In genomic region chr2:16621348-16621747, GRCh38 we compare ENCODE assay signal across 23 cellular contexts. TPM values are rescaled to one million over a fixed set of nuclear protein-coding genes. Genes with fewer than 3 reads are reported as not detected.
DNase-seq lines count a peak whose midpoint lies in the region; ATAC-seq, FAIRE-seq and TF ChIP-seq lines count a peak whose summit lies in the region.
"Had no signal": no experiment of that assay in that cellular context is flagged by ENCODE, and none has a peak within 500 bp of the region (broad histone marks: within the 10 kb centered on the region; RNA-seq: fewer than 3 reads in every experiment).

No MANE protein-coding gene starts in this region.

- no peaks in the 10 kb centered on the region for H3K9me3 Mint-ChIP-seq in immature natural killer cell
- H3K9me3 Mint-ChIP-seq: activated naive CD8-positive, alpha-beta T cell treated with anti-CD3 and anti-CD28 coated beads, Interleukin-2, amount 50 U/mL, for 24 hours; CD8-positive, alpha-beta memory T cell; GM23338; mesothelial cell of epicardium; neural crest cell had no signal

- no peak for TF ChIP-seq POLR2A in suprapubic skin (IDR thresholded peaks at IDR 0.05)

- H3K4me1 ChIP-seq in BLaER1 (peaks cover 78% of the 10 kb centered on the region), smooth muscle cell (ENCODE audit: low read depth) (peaks cover 5% of the 10 kb centered on the region), suprapubic skin (peaks cover 40% of the 10 kb centered on the region)
- H3K4me1 ChIP-seq: SJSA1 had no signal

- peaks cover 29 to 42% (median 39%) of the 10 kb centered on the region in 3 donors for H3K36me3 Mint-ChIP-seq in immature natural killer cell
- H3K36me3 Mint-ChIP-seq: mesothelial cell of epicardium had no signal

- H3K4me2 ChIP-seq in BLaER1 (peak overlapping the region; percentile 96), smooth muscle cell (peak overlapping the region; percentile 40)
- H3K4me2 ChIP-seq: GM23338 had no signal

- H3K27ac Mint-ChIP-seq in immature natural killer cell: peak overlapping the region in 4 of 6 donors; percentile 3 to 69 (median 36)
- H3K27ac Mint-ChIP-seq: activated naive CD8-positive, alpha-beta T cell treated with anti-CD3 and anti-CD28 coated beads, Interleukin-2, amount 50 U/mL, for 24 hours; GM23338; mesothelial cell of epicardium; T-helper 17 cell had no signal

- 54% methylated on average over 4 of the region's 4 CpGs for WGBS in smooth muscle cell (ENCODE audit: low lambda C conversion rate)
- WGBS in suprapubic skin: 87% methylated on average over 4 of the region's 4 CpGs

- H3K4me3 ChIP-seq in BLaER1: no peak overlapping the region
- no peak overlapping the region for H3K4me3 ChIP-seq in bronchial epithelial cell (ENCODE audit: low read depth, low read length)
- no peak overlapping the region for H3K4me3 ChIP-seq in smooth muscle cell
- no peak overlapping the region for H3K4me3 ChIP-seq in suprapubic skin
- H3K4me3 ChIP-seq: GM23338, MG63, SJSA1 had no signal

- H3K4me1 Mint-ChIP-seq in immature natural killer cell: peaks cover 64 to 80% of the 10 kb centered on the region in 2 donors

- H3K9ac ChIP-seq in BLaER1 (no peak overlapping the region), smooth muscle cell (ENCODE audit: low read depth) (no peak overlapping the region)

- H3K79me2 ChIP-seq in smooth muscle cell (ENCODE audit: low read depth): no peaks in the 10 kb centered on the region

- no peak for FAIRE-seq in bronchial epithelial cell (lab: Jason Lieb, UNC)

- no peak overlapping the region for H2AFZ ChIP-seq in smooth muscle cell (ENCODE audit: low read depth)
- H2AFZ ChIP-seq: GM23338 had no signal

- H3K36me3 ChIP-seq in BLaER1 (peaks cover 32% of the 10 kb centered on the region), bronchial epithelial cell (ENCODE audit: control insufficient read depth, insufficient read depth, low read length) (no peaks in the 10 kb centered on the region), smooth muscle cell (ENCODE audit: low read depth) (no peaks in the 10 kb centered on the region), suprapubic skin (no peaks in the 10 kb centered on the region)
- H3K36me3 ChIP-seq: MG63, SJSA1, WERI-Rb-1 had no signal

- H3K9me3 ChIP-seq in BLaER1: no peaks in the 10 kb centered on the region
- H3K9me3 ChIP-seq in smooth muscle cell (replicated peaks; ENCODE audit: low read depth): no peaks in the 10 kb centered on the region
- H3K9me3 ChIP-seq in suprapubic skin: no peaks in the 10 kb centered on the region
- H3K9me3 ChIP-seq: MG63, SJSA1 had no signal

- DNase-seq in bronchial epithelial cell (ENCODE audit: low read depth) (peak; percentile 13), immature natural killer cell (no peak), smooth muscle cell (lab: John Stamatoyannopoulos, UW; ENCODE audit: unreplicated experiment) (no peak), pons (ENCODE audit: low spot score) (no peak), COLO829 (ENCODE audit: low spot score) (no peak), suprapubic skin (ENCODE audit: low spot score in 2 of 2) (no peak)
- DNase-seq: activated CD8-positive, alpha-beta memory T cell treated with anti-CD3 and anti-CD28 coated beads, Interleukin-2, amount 50 U/mL, for 4 hours; activated naive CD8-positive, alpha-beta T cell treated with anti-CD3 and anti-CD28 coated beads, Interleukin-2, amount 50 U/mL, for 24 hours; CD8-positive, alpha-beta memory T cell; DMS53; MG63; NCI-H146; NCI-H2227 treated with DMSO at 0.1 percent for 48 hours; stimulated activated CD4-positive, alpha-beta T cell treated with anti-CD3 and anti-CD28 coated beads, Interleukin-4, amount 100 ng/mL, for 24 hours; T-helper 17 cell; WERI-Rb-1 had no signal

- H3F3A ChIP-seq in smooth muscle cell (ENCODE audit: low read depth): peaks cover 7% of the 10 kb centered on the region

- H3K4me3 Mint-ChIP-seq in immature natural killer cell: no peak overlapping the region
- H3K4me3 Mint-ChIP-seq: activated naive CD8-positive, alpha-beta T cell treated with anti-CD3 and anti-CD28 coated beads, Interleukin-2, amount 50 U/mL, for 24 hours; CD8-positive, alpha-beta memory T cell; GM23338; mesothelial cell of epicardium; neural crest cell; T-helper 17 cell had no signal

- H3K27ac ChIP-seq in BLaER1 (peak overlapping the region; percentile 95), smooth muscle cell (ENCODE audit: low read depth) (peak overlapping the region; percentile 78), suprapubic skin (no peak overlapping the region)
- H3K27ac ChIP-seq: SJSA1 had no signal

- H4K20me1 ChIP-seq in BLaER1 (no peaks in the 10 kb centered on the region), smooth muscle cell (ENCODE audit: low read depth) (no peaks in the 10 kb centered on the region)

- no peak for TF ChIP-seq CTCF in bronchial epithelial cell (IDR thresholded peaks at IDR 0.05; ENCODE audit: insufficient read depth, low read length, severe bottlenecking)
- TF ChIP-seq CTCF in smooth muscle cell (IDR thresholded peaks at IDR 0.05; ENCODE audit: borderline replicate concordance, insufficient read depth, poor library complexity, severe bottlenecking): no peak
- no peak for TF ChIP-seq CTCF in suprapubic skin (IDR thresholded peaks at IDR 0.05)

- H3K27me3 ChIP-seq in BLaER1 (no peaks in the 10 kb centered on the region), bronchial epithelial cell (ENCODE audit: control insufficient read depth, insufficient read depth, low read length) (no peaks in the 10 kb centered on the region), smooth muscle cell (ENCODE audit: low read depth) (no peaks in the 10 kb centered on the region), suprapubic skin (no peaks in the 10 kb centered on the region)
- H3K27me3 ChIP-seq: MG63, SJSA1 had no signal

- peaks cover 0 to 2% (median 0%) of the 10 kb centered on the region in 3 donors for H3K27me3 Mint-ChIP-seq in immature natural killer cell (ENCODE audit: low read depth in 3 of 3)
- H3K27me3 Mint-ChIP-seq: activated naive CD8-positive, alpha-beta T cell treated with anti-CD3 and anti-CD28 coated beads, Interleukin-2, amount 50 U/mL, for 24 hours had no signal

- no peak for TF ChIP-seq EP300 in suprapubic skin (IDR thresholded peaks at IDR 0.05)

- no peak for ATAC-seq in HG03342 (IDR thresholded peaks at IDR 0.05; ENCODE audit: unreplicated experiment)
- ATAC-seq: activated naive CD8-positive, alpha-beta T cell treated with anti-CD3 and anti-CD28 coated beads, Interleukin-2, amount 50 U/mL, for 24 hours; GM23338; Panc1; T-helper 17 cell had no signal

RNA-seq across cellular contexts. Expression of gene CYRIA, which starts 44.3 kb away (rescaled TPM):
- 0.79 and 4.1 TPM in 2 replicates for total RNA-seq in bronchial epithelial cell
- polyA plus RNA-seq in immature natural killer cell: 10 to 100 TPM; 24.0 to 41.8 (median 25.3) TPM
- 5.8 and 6.3 TPM in 2 replicates for total RNA-seq in smooth muscle cell
- polyA plus RNA-seq in smooth muscle cell: 1.7 and 4.1 TPM in 2 replicates
- 1 to 10 TPM; 1.8 to 4.0 (median 3.7) TPM for total RNA-seq in suprapubic skin
